In the genomic region with DNA sequence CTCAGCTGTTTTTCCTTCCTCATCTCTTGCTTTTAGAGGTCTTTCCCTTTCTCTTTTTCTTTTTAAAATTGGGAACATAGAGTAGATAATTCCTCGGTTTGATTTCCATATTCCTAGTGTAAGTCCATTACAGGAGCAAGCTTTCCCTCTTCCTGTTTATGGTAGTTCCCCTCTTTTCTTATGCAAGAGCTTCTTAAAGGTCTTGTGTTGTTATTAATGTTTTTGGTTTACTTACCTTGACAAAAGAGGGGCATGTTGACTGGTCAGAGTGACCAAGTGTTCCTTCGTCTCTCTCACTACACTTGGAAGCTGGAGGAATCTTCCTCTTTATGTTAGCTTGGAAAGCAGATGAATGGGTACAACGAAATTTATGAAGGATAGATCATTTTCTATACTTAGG, we compare ENCODE assay signal across 17 cellular contexts.
"Had no signal": no experiment of that assay in that cellular context is flagged by ENCODE, and none has a peak within 500 bp of the region (broad histone marks: within the 10 kb centered on the region; RNA-seq: fewer than 3 reads in every experiment).

No MANE protein-coding gene starts in this region.

- DNase-seq: activated CD4-positive, alpha-beta T cell treated with anti-CD3 and anti-CD28 coated beads, Interleukin-2, amount 50 U/mL, for 1 hour; activated CD4-positive, CD25-positive, alpha-beta regulatory T cell treated with anti-CD3 and anti-CD28 coated beads, Interleukin-2, amount 50 U/mL, for 72 hours; activated CD8-positive, alpha-beta memory T cell treated with anti-CD3 and anti-CD28 coated beads, Interleukin-2, amount 50 U/mL, for 4 hours; activated gamma-delta T cell treated with Interleukin-2 at 50 U/mL for 16 hours; activated T-cell treated with anti-CD3 and anti-CD28 coated beads, Interleukin-2, amount 50 U/mL, for 4 hours; adrenal gland; effector CD8-positive, alpha-beta T cell; occipital lobe; stimulated activated CD4-positive, alpha-beta T cell treated with anti-CD3 and anti-CD28 coated beads, Interleukin-12 subunit alpha, Interleukin-12 subunit beta, amount 100 ng/mL, for 4 hours; stimulated activated CD4-positive, alpha-beta T cell treated with anti-CD3 and anti-CD28 coated beads, Interleukin-1b, Interleukin-23, amount 100 ng/mL, for 48 hours; stimulated activated naive CD4-positive, alpha-beta T cell treated with Interleukin-2 at 50 U/mL for 16 hours; T-helper 1 cell; T-helper 9 cell had no signal

- H3K27ac ChIP-seq: adrenal gland, tibial nerve had no signal

- H3K27me3 ChIP-seq: adrenal gland, tibial nerve had no signal

- H3K9me3 ChIP-seq: tibial nerve had no signal

- H3K4me3 ChIP-seq: adrenal gland, tibial nerve had no signal

- H3K4me1 Mint-ChIP-seq: nephron had no signal

- H3K9me3 Mint-ChIP-seq: activated naive CD4-positive, alpha-beta T cell treated with anti-CD3 and anti-CD28 coated beads, Interleukin-2, amount 50 U/mL, for 72 hours; activated T-cell treated with anti-CD3 and anti-CD28 coated beads, Interleukin-2, amount 50 U/mL, for 4 hours had no signal

- ATAC-seq: activated naive CD4-positive, alpha-beta T cell treated with anti-CD3 and anti-CD28 coated beads, Interleukin-2, amount 50 U/mL, for 72 hours; activated T-cell treated with anti-CD3 and anti-CD28 coated beads, Interleukin-2, amount 50 U/mL, for 4 hours; SK-N-SH treated with all-trans-retinoic acid at 6 μM for 48 hours had no signal

- H3K4me1 ChIP-seq: adrenal gland, tibial nerve had no signal

- H3K36me3 ChIP-seq: adrenal gland had no signal

- H3K4me3 Mint-ChIP-seq: activated T-cell treated with anti-CD3 and anti-CD28 coated beads, Interleukin-2, amount 50 U/mL, for 4 hours; nephron had no signal
